Comparison of ENCODE assay signal across 8 cellular contexts in genomic region chr17:42018339-42018738, GRCh38. TPM values are rescaled to one million over a fixed set of nuclear protein-coding genes. Genes with fewer than 3 reads are reported as not detected.
DNase-seq lines count a peak whose midpoint lies in the region; TF ChIP-seq lines count a peak whose summit lies in the region.
"Had no signal": no experiment of that assay in that cellular context is flagged by ENCODE, and none has a peak within 500 bp of the region (broad histone marks: within the 10 kb centered on the region; RNA-seq: fewer than 3 reads in every experiment).

No MANE protein-coding gene starts in this region.

- H3K4me2 ChIP-seq in fibroblast of lung (ENCODE audit: extremely low read depth, insufficient read depth, low read length) (peak overlapping the region; percentile 93), smooth muscle cell (peak overlapping the region; percentile 97)

- H2AFZ ChIP-seq in fibroblast of lung (ENCODE audit: low read length), result peak overlapping the region; percentile 94
- H2AFZ ChIP-seq in smooth muscle cell (ENCODE audit: low read depth), result peak overlapping the region; percentile 65

- H3K27ac ChIP-seq in fibroblast of lung (ENCODE audit: insufficient read depth, low read length) (peak overlapping the region; percentile 96), smooth muscle cell (ENCODE audit: low read depth) (peak overlapping the region; percentile 97)

- H3F3A ChIP-seq in smooth muscle cell (ENCODE audit: low read depth), result peaks cover 2% of the 10 kb centered on the region

- H3K27ac Mint-ChIP-seq in HFFc6, result peak overlapping the region; percentile 97

- no peaks in the 10 kb centered on the region for H3K9me3 ChIP-seq in fibroblast of lung (ENCODE audit: control insufficient read depth, insufficient read depth, low read depth, low read length)
- H3K9me3 ChIP-seq in smooth muscle cell (replicated peaks; ENCODE audit: low read depth), result no peaks in the 10 kb centered on the region

- H3K27me3 ChIP-seq in fibroblast of lung (ENCODE audit: control insufficient read depth, insufficient read depth, low read length), result no peaks in the 10 kb centered on the region
- no peaks in the 10 kb centered on the region for H3K27me3 ChIP-seq in smooth muscle cell (ENCODE audit: low read depth)

- H3K4me3 Mint-ChIP-seq in HFFc6, result peak overlapping the region; percentile 97

- DNase-seq in HFFc6, result no peak
- DNase-seq in SHP77 treated with DMSO at 0.1 percent for 48 hours (lab: John Stamatoyannopoulos, UW), result peak; percentile 6
- DNase-seq in fibroblast of lung (ENCODE audit: low read depth in 2 of 2), result no peak
- DNase-seq in smooth muscle cell (lab: John Stamatoyannopoulos, UW; ENCODE audit: unreplicated experiment), result no peak
- no peak for DNase-seq in NCI-H524 (lab: John Stamatoyannopoulos, UW)
- no peak for DNase-seq in stimulated activated CD8-positive, alpha-beta memory T cell treated with anti-CD3 and anti-CD28 coated beads, Interleukin-4, amount 100 ng/mL, for 48 hours
- no peak for DNase-seq in activated effector memory CD4-positive, alpha-beta T cell treated with Interleukin-2 at 50 U/mL for 16 hours
- DNase-seq: NCI-H1092 had no signal

- TF ChIP-seq CTCF in HFFc6 (IDR thresholded peaks at IDR 0.05) (no peak), fibroblast of lung (conservative IDR thresholded peaks at IDR 0.05 in 1 of 2, IDR thresholded peaks at IDR 0.05 in 1 of 2; ENCODE audit: low read depth in 1 of 2, low read length in 2 of 2) (no peak), smooth muscle cell (IDR thresholded peaks at IDR 0.05; ENCODE audit: borderline replicate concordance, insufficient read depth, poor library complexity, severe bottlenecking) (no peak)

- H3K36me3 ChIP-seq in fibroblast of lung (ENCODE audit: control insufficient read depth, insufficient read depth, low read length) (peaks cover 7% of the 10 kb centered on the region), smooth muscle cell (ENCODE audit: low read depth) (no peaks in the 10 kb centered on the region)

- no peak overlapping the region for H3K9ac ChIP-seq in fibroblast of lung (ENCODE audit: insufficient read depth, low read length)
- H3K9ac ChIP-seq in smooth muscle cell (ENCODE audit: low read depth), result peak overlapping the region; percentile 99

- no peaks in the 10 kb centered on the region for H3K9me3 Mint-ChIP-seq in HFFc6

- no peaks in the 10 kb centered on the region for H3K27me3 Mint-ChIP-seq in HFFc6 (ENCODE audit: insufficient read depth)

- H3K79me2 ChIP-seq in fibroblast of lung (ENCODE audit: control insufficient read depth, insufficient read depth, low read length) (peaks cover 53% of the 10 kb centered on the region), smooth muscle cell (ENCODE audit: low read depth) (peaks cover 55% of the 10 kb centered on the region)

- H3K4me1 ChIP-seq in fibroblast of lung (ENCODE audit: control insufficient read depth, extremely low read depth, insufficient read depth, low read length) (peaks cover 4% of the 10 kb centered on the region), smooth muscle cell (ENCODE audit: low read depth) (peaks cover 25% of the 10 kb centered on the region)

- no peaks in the 10 kb centered on the region for H4K20me1 ChIP-seq in fibroblast of lung (ENCODE audit: control insufficient read depth, extremely low read depth, insufficient read depth, low read length)
- peaks cover 27% of the 10 kb centered on the region for H4K20me1 ChIP-seq in smooth muscle cell (ENCODE audit: low read depth)

- peaks cover 48% of the 10 kb centered on the region for H3K4me1 Mint-ChIP-seq in HFFc6 (ENCODE audit: low read depth)

- WGBS in smooth muscle cell (ENCODE audit: low lambda C conversion rate), result 37% methylated on average over 3 of the region's 3 CpGs

- peaks cover 34% of the 10 kb centered on the region for H3K36me3 Mint-ChIP-seq in HFFc6 (ENCODE audit: low read depth)

- peak overlapping the region; percentile 80 to 99 (median 88) for H3K4me3 ChIP-seq in fibroblast of lung (replicated peaks in 1 of 4; ENCODE audit: control extremely low read depth in 1 of 4, insufficient read depth in 1 of 4, low read depth in 3 of 4, low read length in 4 of 4)
- H3K4me3 ChIP-seq in smooth muscle cell, result peak overlapping the region; percentile 89

RNA-seq across cellular contexts. Expression of gene DNAJC7, which starts 1.1 kb away (rescaled TPM):
- total RNA-seq in HFFc6 (2021; fragmentation: NEBNext Ultra II Directional; extraction: Animal tissue kit (Norgen Biotek cat#: 25700)), result 100 to 1,000 TPM in 3 of 6 experiments, 10 to 100 TPM in 3; 85.0 to 115 (median 100) TPM
- 59.6 and 78.8 TPM in 2 replicates for total RNA-seq in fibroblast of lung
- 53.5 and 56.4 TPM in 2 replicates for polyA plus RNA-seq in fibroblast of lung
- polyA plus RNA-seq in fibroblast of lung (2012), result 63.2 and 85.6 TPM in 2 replicates
- polyA minus RNA-seq in fibroblast of lung (ENCODE audit: low replicate concordance), result 31.4 and 45.9 TPM in 2 replicates
- total RNA-seq in smooth muscle cell, result 44.5 and 69.5 TPM in 2 replicates
- 44.7 and 61.5 TPM in 2 replicates for polyA plus RNA-seq in smooth muscle cell

RNA-seq across cellular contexts. Expression of gene NKIRAS2, which starts 1.6 kb away (rescaled TPM):
- 10 to 100 TPM; 37.1 to 43.9 (median 40.3) TPM for total RNA-seq in HFFc6 (2021; fragmentation: NEBNext Ultra II Directional; extraction: Animal tissue kit (Norgen Biotek cat#: 25700))
- 18.8 and 19.8 TPM in 2 replicates for total RNA-seq in fibroblast of lung
- 36.0 and 37.7 TPM in 2 replicates for polyA plus RNA-seq in fibroblast of lung
- polyA plus RNA-seq in fibroblast of lung (2012), result 25.9 and 29.6 TPM in 2 replicates
- 54.6 and 59.6 TPM in 2 replicates for polyA minus RNA-seq in fibroblast of lung (ENCODE audit: low replicate concordance)
- 21.3 and 41.3 TPM in 2 replicates for total RNA-seq in smooth muscle cell
- 50.1 and 54.4 TPM in 2 replicates for polyA plus RNA-seq in smooth muscle cell

RNA-seq across cellular contexts. Expression of gene C17orf113, which starts 32.1 kb away (rescaled TPM):
- under 1 TPM in 4 of 6 experiments, not detected in 2; 0.07 to 0.10 (median 0.08) TPM for total RNA-seq in HFFc6 (2021; fragmentation: NEBNext Ultra II Directional; extraction: Animal tissue kit (Norgen Biotek cat#: 25700))
- 0.26 and 0.66 TPM in 2 replicates for total RNA-seq in fibroblast of lung
- polyA plus RNA-seq in fibroblast of lung, result 0.02 and 0.07 TPM in 2 replicates
- polyA plus RNA-seq in fibroblast of lung (2012), result 0.02 and 0.21 TPM in 2 replicates
- polyA minus RNA-seq in fibroblast of lung (ENCODE audit: low replicate concordance), result not detected in 2 replicates
- total RNA-seq in smooth muscle cell, result 0.49 and 0.54 TPM in 2 replicates
- 0.38 and 0.46 TPM in 2 replicates for polyA plus RNA-seq in smooth muscle cell

RNA-seq across cellular contexts. Expression of gene CNP, which starts 51.7 kb away (rescaled TPM):
- 100 to 1,000 TPM; 105 to 118 (median 111) TPM for total RNA-seq in HFFc6 (2021; fragmentation: NEBNext Ultra II Directional; extraction: Animal tissue kit (Norgen Biotek cat#: 25700))
- total RNA-seq in fibroblast of lung, result 50.6 and 60.4 TPM in 2 replicates
- polyA plus RNA-seq in fibroblast of lung, result 57.7 and 59.9 TPM in 2 replicates
- polyA plus RNA-seq in fibroblast of lung (2012), result 84.1 and 95.5 TPM in 2 replicates
- 390 and 485 TPM in 2 replicates for polyA minus RNA-seq in fibroblast of lung (ENCODE audit: low replicate concordance)
- total RNA-seq in smooth muscle cell, result 28.5 and 34.7 TPM in 2 replicates
- polyA plus RNA-seq in smooth muscle cell, result 60.1 and 63.0 TPM in 2 replicates
